In the genomic region with DNA sequence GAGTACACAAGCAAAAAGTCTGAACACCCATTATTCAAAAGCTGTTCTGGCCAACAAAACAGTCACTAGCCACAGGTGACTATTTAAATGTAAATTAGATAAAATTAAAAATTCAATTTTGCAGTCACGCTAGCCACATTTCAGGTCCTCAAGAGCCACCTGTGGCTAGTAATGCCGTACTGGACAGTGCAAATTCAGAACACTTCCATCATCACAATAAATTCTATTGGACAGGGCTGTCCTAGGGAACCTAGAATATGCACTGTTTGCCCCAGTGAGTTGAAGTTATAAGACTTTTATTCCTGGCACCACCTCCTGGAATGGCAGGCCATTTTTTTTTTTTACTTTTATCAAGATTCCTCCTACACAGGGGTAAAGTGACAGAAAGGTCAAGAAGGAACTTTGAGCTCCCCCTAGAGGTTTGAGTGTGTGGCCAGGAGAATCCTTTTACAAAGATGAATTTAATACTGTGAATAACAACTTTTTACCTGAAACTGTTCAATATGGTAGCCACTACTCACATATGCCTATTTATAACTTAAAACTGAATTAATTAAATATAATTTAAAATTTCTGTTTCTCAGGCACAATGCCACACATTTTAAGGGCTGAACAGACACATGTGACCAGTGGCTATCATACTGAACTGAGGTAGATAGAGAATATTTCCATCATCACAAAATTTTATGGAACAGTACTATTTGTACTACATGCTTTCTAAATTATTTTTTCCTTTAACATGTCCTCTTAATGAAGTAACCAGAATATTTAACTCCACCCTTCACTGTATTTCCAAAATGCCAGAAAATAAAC, we compare ENCODE assay signal across 1 cellular context.
TF ChIP-seq lines count a peak whose summit lies in the region.

No MANE protein-coding gene starts in this region.

TF ChIP-seq in K562, 482 proteins besides CTCF, POLR2A, EP300 and RAD21 (continued from another document):
- TF ChIP-seq NR2F6 (CRISPR knock-in tag; IDR thresholded peaks at IDR 0.05) (no peak), HSF4 (CRISPR knock-in tag; IDR thresholded peaks at IDR 0.05; ENCODE audit: borderline replicate concordance) (no peak), SMAD2 (IDR thresholded peaks at IDR 0.05; ENCODE audit: low read depth, low read length) (no peak), ZNF311 (CRISPR knock-in tag; IDR thresholded peaks at IDR 0.05) (no peak), ZNF212 (CRISPR knock-in tag; IDR thresholded peaks at IDR 0.05) (no peak), KLF10 (CRISPR knock-in tag; IDR thresholded peaks at IDR 0.05) (no peak), RUNX1 (IDR thresholded peaks at IDR 0.05; ENCODE audit: low read depth) (no peak)
- TF ChIP-seq, protein P1, sequence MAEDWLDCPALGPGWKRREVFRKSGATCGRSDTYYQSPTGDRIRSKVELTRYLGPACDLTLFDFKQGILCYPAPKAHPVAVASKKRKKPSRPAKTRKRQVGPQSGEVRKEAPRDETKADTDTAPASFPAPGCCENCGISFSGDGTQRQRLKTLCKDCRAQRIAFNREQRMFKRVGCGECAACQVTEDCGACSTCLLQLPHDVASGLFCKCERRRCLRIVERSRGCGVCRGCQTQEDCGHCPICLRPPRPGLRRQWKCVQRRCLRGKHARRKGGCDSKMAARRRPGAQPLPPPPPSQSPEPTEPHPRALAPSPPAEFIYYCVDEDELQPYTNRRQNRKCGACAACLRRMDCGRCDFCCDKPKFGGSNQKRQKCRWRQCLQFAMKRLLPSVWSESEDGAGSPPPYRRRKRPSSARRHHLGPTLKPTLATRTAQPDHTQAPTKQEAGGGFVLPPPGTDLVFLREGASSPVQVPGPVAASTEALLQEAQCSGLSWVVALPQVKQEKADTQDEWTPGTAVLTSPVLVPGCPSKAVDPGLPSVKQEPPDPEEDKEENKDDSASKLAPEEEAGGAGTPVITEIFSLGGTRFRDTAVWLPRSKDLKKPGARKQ (CRISPR knock-in tag; IDR thresholded peaks at IDR 0.05): no peak
- TF ChIP-seq, protein P2, sequence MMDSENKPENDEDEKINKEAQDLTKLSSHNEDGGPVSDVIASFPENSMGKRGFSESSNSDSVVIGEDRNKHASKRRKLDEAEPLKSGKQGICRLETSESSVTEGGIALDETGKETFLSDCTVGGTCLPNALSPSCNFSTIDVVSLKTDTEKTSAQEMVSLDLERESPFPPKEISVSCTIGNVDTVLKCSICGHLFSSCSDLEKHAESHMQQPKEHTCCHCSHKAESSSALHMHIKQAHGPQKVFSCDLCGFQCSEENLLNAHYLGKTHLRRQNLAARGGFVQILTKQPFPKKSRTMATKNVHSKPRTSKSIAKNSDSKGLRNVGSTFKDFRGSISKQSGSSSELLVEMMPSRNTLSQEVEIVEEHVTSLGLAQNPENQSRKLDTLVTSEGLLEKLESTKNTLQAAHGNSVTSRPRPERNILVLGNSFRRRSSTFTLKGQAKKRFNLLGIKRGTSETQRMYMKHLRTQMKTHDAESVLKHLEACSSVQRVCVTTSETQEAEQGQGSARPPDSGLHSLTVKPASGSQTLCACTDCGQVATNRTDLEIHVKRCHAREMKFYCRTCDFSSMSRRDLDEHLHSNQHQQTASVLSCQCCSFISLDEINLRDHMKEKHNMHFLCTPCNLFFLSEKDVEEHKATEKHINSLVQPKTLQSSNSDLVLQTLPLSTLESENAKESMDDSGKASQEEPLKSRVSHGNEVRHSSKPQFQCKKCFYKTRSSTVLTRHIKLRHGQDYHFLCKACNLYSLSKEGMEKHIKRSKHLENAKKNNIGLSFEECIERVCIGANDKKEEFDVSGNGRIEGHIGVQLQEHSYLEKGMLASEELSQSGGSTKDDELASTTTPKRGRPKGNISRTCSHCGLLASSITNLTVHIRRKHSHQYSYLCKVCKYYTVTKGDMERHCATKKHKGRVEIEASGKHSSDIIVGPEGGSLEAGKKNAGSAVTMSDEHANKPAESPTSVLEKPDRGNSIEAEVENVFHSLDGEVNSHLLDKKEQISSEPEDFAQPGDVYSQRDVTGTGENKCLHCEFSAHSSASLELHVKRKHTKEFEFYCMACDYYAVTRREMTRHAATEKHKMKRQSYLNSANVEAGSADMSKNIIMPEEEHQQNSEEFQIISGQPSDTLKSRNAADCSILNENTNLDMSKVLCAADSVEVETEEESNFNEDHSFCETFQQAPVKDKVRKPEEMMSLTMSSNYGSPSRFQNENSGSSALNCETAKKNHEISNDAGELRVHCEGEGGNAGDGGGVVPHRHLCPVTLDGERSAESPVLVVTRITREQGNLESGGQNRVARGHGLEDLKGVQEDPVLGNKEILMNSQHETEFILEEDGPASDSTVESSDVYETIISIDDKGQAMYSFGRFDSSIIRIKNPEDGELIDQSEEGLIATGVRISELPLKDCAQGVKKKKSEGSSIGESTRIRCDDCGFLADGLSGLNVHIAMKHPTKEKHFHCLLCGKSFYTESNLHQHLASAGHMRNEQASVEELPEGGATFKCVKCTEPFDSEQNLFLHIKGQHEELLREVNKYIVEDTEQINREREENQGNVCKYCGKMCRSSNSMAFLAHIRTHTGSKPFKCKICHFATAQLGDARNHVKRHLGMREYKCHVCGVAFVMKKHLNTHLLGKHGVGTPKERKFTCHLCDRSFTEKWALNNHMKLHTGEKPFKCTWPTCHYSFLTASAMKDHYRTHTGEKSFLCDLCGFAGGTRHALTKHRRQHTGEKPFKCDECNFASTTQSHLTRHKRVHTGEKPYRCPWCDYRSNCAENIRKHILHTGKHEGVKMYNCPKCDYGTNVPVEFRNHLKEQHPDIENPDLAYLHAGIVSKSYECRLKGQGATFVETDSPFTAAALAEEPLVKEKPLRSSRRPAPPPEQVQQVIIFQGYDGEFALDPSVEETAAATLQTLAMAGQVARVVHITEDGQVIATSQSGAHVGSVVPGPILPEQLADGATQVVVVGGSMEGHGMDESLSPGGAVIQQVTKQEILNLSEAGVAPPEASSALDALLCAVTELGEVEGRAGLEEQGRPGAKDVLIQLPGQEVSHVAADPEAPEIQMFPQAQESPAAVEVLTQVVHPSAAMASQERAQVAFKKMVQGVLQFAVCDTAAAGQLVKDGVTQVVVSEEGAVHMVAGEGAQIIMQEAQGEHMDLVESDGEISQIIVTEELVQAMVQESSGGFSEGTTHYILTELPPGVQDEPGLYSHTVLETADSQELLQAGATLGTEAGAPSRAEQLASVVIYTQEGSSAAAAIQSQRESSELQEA (IDR thresholded peaks at IDR 0.05; ENCODE audit: low read depth): no peak
- TF ChIP-seq, protein P3, sequence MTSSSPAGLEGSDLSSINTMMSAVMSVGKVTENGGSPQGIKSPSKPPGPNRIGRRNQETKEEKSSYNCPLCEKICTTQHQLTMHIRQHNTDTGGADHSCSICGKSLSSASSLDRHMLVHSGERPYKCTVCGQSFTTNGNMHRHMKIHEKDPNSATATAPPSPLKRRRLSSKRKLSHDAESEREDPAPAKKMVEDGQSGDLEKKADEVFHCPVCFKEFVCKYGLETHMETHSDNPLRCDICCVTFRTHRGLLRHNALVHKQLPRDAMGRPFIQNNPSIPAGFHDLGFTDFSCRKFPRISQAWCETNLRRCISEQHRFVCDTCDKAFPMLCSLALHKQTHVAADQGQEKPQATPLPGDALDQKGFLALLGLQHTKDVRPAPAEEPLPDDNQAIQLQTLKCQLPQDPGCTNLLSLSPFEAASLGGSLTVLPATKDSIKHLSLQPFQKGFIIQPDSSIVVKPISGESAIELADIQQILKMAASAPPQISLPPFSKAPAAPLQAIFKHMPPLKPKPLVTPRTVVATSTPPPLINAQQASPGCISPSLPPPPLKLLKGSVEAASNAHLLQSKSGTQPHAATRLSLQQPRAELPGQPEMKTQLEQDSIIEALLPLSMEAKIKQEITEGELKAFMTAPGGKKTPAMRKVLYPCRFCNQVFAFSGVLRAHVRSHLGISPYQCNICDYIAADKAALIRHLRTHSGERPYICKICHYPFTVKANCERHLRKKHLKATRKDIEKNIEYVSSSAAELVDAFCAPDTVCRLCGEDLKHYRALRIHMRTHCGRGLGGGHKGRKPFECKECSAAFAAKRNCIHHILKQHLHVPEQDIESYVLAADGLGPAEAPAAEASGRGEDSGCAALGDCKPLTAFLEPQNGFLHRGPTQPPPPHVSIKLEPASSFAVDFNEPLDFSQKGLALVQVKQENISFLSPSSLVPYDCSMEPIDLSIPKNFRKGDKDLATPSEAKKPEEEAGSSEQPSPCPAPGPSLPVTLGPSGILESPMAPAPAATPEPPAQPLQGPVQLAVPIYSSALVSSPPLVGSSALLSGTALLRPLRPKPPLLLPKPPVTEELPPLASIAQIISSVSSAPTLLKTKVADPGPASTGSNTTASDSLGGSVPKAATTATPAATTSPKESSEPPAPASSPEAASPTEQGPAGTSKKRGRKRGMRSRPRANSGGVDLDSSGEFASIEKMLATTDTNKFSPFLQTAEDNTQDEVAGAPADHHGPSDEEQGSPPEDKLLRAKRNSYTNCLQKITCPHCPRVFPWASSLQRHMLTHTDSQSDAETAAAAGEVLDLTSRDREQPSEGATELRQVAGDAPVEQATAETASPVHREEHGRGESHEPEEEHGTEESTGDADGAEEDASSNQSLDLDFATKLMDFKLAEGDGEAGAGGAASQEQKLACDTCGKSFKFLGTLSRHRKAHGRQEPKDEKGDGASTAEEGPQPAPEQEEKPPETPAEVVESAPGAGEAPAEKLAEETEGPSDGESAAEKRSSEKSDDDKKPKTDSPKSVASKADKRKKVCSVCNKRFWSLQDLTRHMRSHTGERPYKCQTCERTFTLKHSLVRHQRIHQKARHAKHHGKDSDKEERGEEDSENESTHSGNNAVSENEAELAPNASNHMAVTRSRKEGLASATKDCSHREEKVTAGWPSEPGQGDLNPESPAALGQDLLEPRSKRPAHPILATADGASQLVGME (CRISPR knock-in tag; IDR thresholded peaks at IDR 0.05): no peak
- TF ChIP-seq, protein P4, sequence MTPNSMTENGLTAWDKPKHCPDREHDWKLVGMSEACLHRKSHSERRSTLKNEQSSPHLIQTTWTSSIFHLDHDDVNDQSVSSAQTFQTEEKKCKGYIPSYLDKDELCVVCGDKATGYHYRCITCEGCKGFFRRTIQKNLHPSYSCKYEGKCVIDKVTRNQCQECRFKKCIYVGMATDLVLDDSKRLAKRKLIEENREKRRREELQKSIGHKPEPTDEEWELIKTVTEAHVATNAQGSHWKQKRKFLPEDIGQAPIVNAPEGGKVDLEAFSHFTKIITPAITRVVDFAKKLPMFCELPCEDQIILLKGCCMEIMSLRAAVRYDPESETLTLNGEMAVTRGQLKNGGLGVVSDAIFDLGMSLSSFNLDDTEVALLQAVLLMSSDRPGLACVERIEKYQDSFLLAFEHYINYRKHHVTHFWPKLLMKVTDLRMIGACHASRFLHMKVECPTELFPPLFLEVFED (CRISPR knock-in tag; conservative IDR thresholded peaks at IDR 0.05): no peak
